Comparison of ENCODE assay signal across 23 cellular contexts in genomic region chr12:14765398-14765797, GRCh38. TPM values are rescaled to one million over a fixed set of nuclear protein-coding genes. Genes with fewer than 3 reads are reported as not detected.
DNase-seq lines count a peak whose midpoint lies in the region; ATAC-seq, FAIRE-seq and TF ChIP-seq lines count a peak whose summit lies in the region.
"Had no signal": no experiment of that assay in that cellular context is flagged by ENCODE, and none has a peak within 500 bp of the region (broad histone marks: within the 10 kb centered on the region; RNA-seq: fewer than 3 reads in every experiment).

No MANE protein-coding gene starts in this region.

- H3K4me2 ChIP-seq in H1 (ENCODE audit: insufficient read depth in 1 of 2, low read depth in 2 of 2, low read length in 2 of 2), result no peak overlapping the region
- H3K4me2 ChIP-seq: GM23338 had no signal

- no peaks in the 10 kb centered on the region for H3K79me1 ChIP-seq in H1 (ENCODE audit: low read depth, low read length)

- no peak overlapping the region for H2AK5ac ChIP-seq in H1 (ENCODE audit: low read depth, low read length)

- 87% methylated on average over 2 of the region's 2 CpGs; no CpG with 5 or more reads in 1 of the 2 experiments for WGBS in H1 (ENCODE audit: extremely low coverage in 1 of 2, insufficient coverage in 1 of 2, insufficient read length in 1 of 2, insufficient replicate concordance in 2 of 2, low coverage in 1 of 2, low lambda C conversion rate in 2 of 2, missing lambda C conversion rate in 1 of 2), 2 experiments

- CTCF ChIA-PET in WTC11 (lab: Charles Lee) (no interaction called here), H1 (lab: Charles Lee; ENCODE audit: partially characterized antibody) (interaction anchor here (0.6 to 1.9 kb wide), 4 partner anchors 10 to 417 kb away, joined by 3 to 6 read pairs (median 4); no protein-coding TSS in a partner anchor)

- H4K5ac ChIP-seq in H1 (ENCODE audit: insufficient read length, low read depth, low read length), result no peak overlapping the region

- no peak overlapping the region for H2BK15ac ChIP-seq in H1 (ENCODE audit: low read length)

- peak overlapping the region; percentile 80 for H3K27ac Mint-ChIP-seq in activated T-cell treated with anti-CD3 and anti-CD28 coated beads, Interleukin-2, amount 50 U/mL, for 72 hours
- 0 out of 2 replicates have a peak overlapping the region, but pooled peaks have one; percentile 76 for H3K27ac Mint-ChIP-seq in WTC11

- H3K36me3 Mint-ChIP-seq in activated T-cell treated with anti-CD3 and anti-CD28 coated beads, Interleukin-2, amount 50 U/mL, for 72 hours (ENCODE audit: insufficient read depth in 2 of 2), result peaks cover 30 to 51% of the 10 kb centered on the region in 2 donors
- peaks cover 53% of the 10 kb centered on the region for H3K36me3 Mint-ChIP-seq in WTC11

- no peaks in the 10 kb centered on the region for H3K27me3 Mint-ChIP-seq in activated T-cell treated with anti-CD3 and anti-CD28 coated beads, Interleukin-2, amount 50 U/mL, for 72 hours (ENCODE audit: low read depth)
- no peaks in the 10 kb centered on the region; the same call in 1 of the 2 replicates for H3K27me3 Mint-ChIP-seq in WTC11 (ENCODE audit: low read depth)
- H3K27me3 Mint-ChIP-seq: CD4-positive, alpha-beta memory T cell; IgD-negative memory B cell had no signal

- H3K9me3 ChIP-seq in H1 (ENCODE audit: insufficient read depth in 2 of 2, low read depth in 1 of 2, low read length in 1 of 2) (peaks cover 0 to 3% of the 10 kb centered on the region in 2 experiments; a peak in 1 of 4 replicates), tibial artery (peaks cover 0 to 8% (median 0%) of the 10 kb centered on the region in 3 donors)
- H3K9me3 ChIP-seq: BE2C had no signal

- H3K79me2 ChIP-seq in H1 (ENCODE audit: control insufficient read depth in 1 of 2, insufficient read depth in 2 of 2, low read length in 2 of 2), result peaks cover 0 to 38% of the 10 kb centered on the region in 2 experiments; a peak in 2 of 4 replicates

- peaks cover 39% of the 10 kb centered on the region for H3K4me1 Mint-ChIP-seq in activated T-cell treated with anti-CD3 and anti-CD28 coated beads, Interleukin-2, amount 50 U/mL, for 72 hours (ENCODE audit: low read depth)
- H3K4me1 Mint-ChIP-seq in WTC11, result peaks cover 27% of the 10 kb centered on the region

- H3K18ac ChIP-seq in H1 (ENCODE audit: extremely low read depth, low read length), result no peak overlapping the region

- no peak overlapping the region for H4K91ac ChIP-seq in H1 (replicated peaks; ENCODE audit: insufficient read length, low read length)

- H3K9me3 Mint-ChIP-seq in activated T-cell treated with anti-CD3 and anti-CD28 coated beads, Interleukin-2, amount 50 U/mL, for 72 hours, result peaks cover 9% of the 10 kb centered on the region in 2 donors
- H3K9me3 Mint-ChIP-seq in WTC11, result peaks cover 34% of the 10 kb centered on the region

- H4K8ac ChIP-seq in H1 (ENCODE audit: extremely low read depth, insufficient read depth, low read length), result no peak overlapping the region

- no peak overlapping the region for H3K4me3 Mint-ChIP-seq in activated T-cell treated with anti-CD3 and anti-CD28 coated beads, Interleukin-2, amount 50 U/mL, for 72 hours
- H3K4me3 Mint-ChIP-seq in WTC11, result no peak overlapping the region
- H3K4me3 Mint-ChIP-seq: GM23338 had no signal

- H3K23ac ChIP-seq in H1 (ENCODE audit: insufficient read length), result no peak overlapping the region

- intact Hi-C loops in tibial artery (cut with DNase I; ENCODE audit: low total_unique reads), result no loop called here

- POLR2A ChIA-PET in WTC11 (lab: Charles Lee) (no interaction called here), H1 (lab: Charles Lee; ENCODE audit: partially characterized antibody) (interaction anchor here (2.1 to 2.6 kb wide), 2 partner anchors 9 to 38 kb away, joined by 5 to 12 read pairs; partner anchors contain the start of genes C12orf60 and WBP11)

- H3K56ac ChIP-seq in H1 (replicated peaks; ENCODE audit: insufficient read length, low read depth, low read length), result no peak overlapping the region

- H3K9ac ChIP-seq in H1 (replicated peaks in 1 of 4; ENCODE audit: extremely low read depth in 1 of 4, low read depth in 3 of 4, low read length in 3 of 4), result no peak overlapping the region

- TF ChIP-seq CTCF in WTC11 (IDR thresholded peaks at IDR 0.05) (no peak), H1 (IDR thresholded peaks at IDR 0.05; ENCODE audit: control extremely low read depth in 1 of 3, insufficient read depth in 1 of 3, low read depth in 1 of 3, low read length in 3 of 3) (no peak), tibial artery (IDR thresholded peaks at IDR 0.05) (no peak), GM13977 (IDR thresholded peaks at IDR 0.05; ENCODE audit: extremely low read depth, insufficient read depth, missing control alignments) (no peak)

- no peak overlapping the region for H2BK20ac ChIP-seq in H1 (ENCODE audit: low read length)

- ATAC-seq in activated T-cell treated with anti-CD3 and anti-CD28 coated beads, Interleukin-2, amount 50 U/mL, for 72 hours (replicated peaks in 1 of 2), result no peak
- ATAC-seq in WTC11, result no peak
- no peak for ATAC-seq in GM19455 (IDR thresholded peaks at IDR 0.05; ENCODE audit: unreplicated experiment)
- ATAC-seq: GM23338, HCT116, HepG2 had no signal

- DNase-seq in activated T-cell treated with anti-CD3 and anti-CD28 coated beads, Interleukin-2, amount 50 U/mL, for 72 hours, result no peak
- no peak for DNase-seq in activated T-cell treated with anti-CD3 and anti-CD28 coated beads, Interleukin-2, amount 50 U/mL, for 48 hours
- DNase-seq in WTC11 (ENCODE audit: low spot score) (no peak), H1 (ENCODE audit: low read depth in 1 of 2, low spot score in 2 of 2) (no peak), NCI-H2196 (lab: John Stamatoyannopoulos, UW; ENCODE audit: unreplicated experiment) (no peak), tibial artery (no peak), GM13977 (ENCODE audit: low spot score) (no peak)
- DNase-seq: ACHN; BE2C; C1 segment of cervical spinal cord; CD4-positive, alpha-beta memory T cell; DMS153; DMS79; GDM1; H7; KBM-7 had no signal

- in situ Hi-C loops in GM13977 (cut with MboI; ENCODE audit: low pct_unique_long_range_greater_than_20kb, low sequenced_read_pairs, unreplicated experiment), result no loop called here

- H3K4me3 ChIP-seq in H1 (ENCODE audit: extremely low read depth in 1 of 4, insufficient read depth in 2 of 4, low read depth in 3 of 4, low read length in 4 of 4) (no peak overlapping the region), tibial artery (no peak overlapping the region)
- H3K4me3 ChIP-seq: GM23338 had no signal

- H3K36me3 ChIP-seq in H1 (ENCODE audit: control insufficient read depth in 2 of 4, insufficient read depth in 4 of 4, low read length in 3 of 4), result peaks cover 0 to 5% (median under 1%) of the 10 kb centered on the region in 4 experiments; a peak in 1 of 8 replicates
- peaks cover 5 to 19% (median 9%) of the 10 kb centered on the region in 3 donors for H3K36me3 ChIP-seq in tibial artery
- H3K36me3 ChIP-seq: BE2C had no signal

- no peaks in the 10 kb centered on the region for H3K23me2 ChIP-seq in H1 (ENCODE audit: low read depth, low read length)

- H3K14ac ChIP-seq in H1 (ENCODE audit: insufficient read length), result no peak overlapping the region

- H4K20me1 ChIP-seq in H1 (replicated peaks in 1 of 2; ENCODE audit: control insufficient read depth in 1 of 2, insufficient read depth in 2 of 2, low read length in 2 of 2), result peaks cover 0 to 2% of the 10 kb centered on the region in 2 experiments

- H3K4me1 ChIP-seq in H1 (replicated peaks in 1 of 4; ENCODE audit: control insufficient read depth in 3 of 4, insufficient read depth in 4 of 4, low read length in 3 of 4) (no peaks in the 10 kb centered on the region; a peak in 2 of 7 replicates), tibial artery (peaks cover 0 to 22% (median 4%) of the 10 kb centered on the region in 4 donors)
- H3K4me1 ChIP-seq: BE2C had no signal

- TF ChIP-seq POLR2A in H1 (IDR thresholded peaks at IDR 0.05; ENCODE audit: control extremely low read depth in 1 of 2, low read depth in 2 of 2, low read length in 2 of 2), result no peak

- no peaks in the 10 kb centered on the region for H3K27me3 ChIP-seq in H1 (replicated peaks in 1 of 4; ENCODE audit: control insufficient read depth in 3 of 4, extremely low read depth in 1 of 4, insufficient read depth in 3 of 4, low read length in 3 of 4)
- no peaks in the 10 kb centered on the region for H3K27me3 ChIP-seq in tibial artery
- H3K27me3 ChIP-seq: BE2C had no signal

- no peak for FAIRE-seq in H1 (lab: Jason Lieb, UNC)
- FAIRE-seq: GM19239, HepG2 had no signal

- no peak overlapping the region for H2AFZ ChIP-seq in H1 (ENCODE audit: low read length)
- H2AFZ ChIP-seq: GM23338 had no signal

- H3K4ac ChIP-seq in H1 (replicated peaks; ENCODE audit: insufficient read length, low read depth, low read length), result no peak overlapping the region

- no peak overlapping the region for H2BK12ac ChIP-seq in H1 (ENCODE audit: low read depth, low read length)

- no peak overlapping the region for H3K27ac ChIP-seq in H1 (ENCODE audit: low read depth, low read length)
- H3K27ac ChIP-seq in tibial artery, result no peak overlapping the region

- TF ChIP-seq EP300 in H1 (IDR thresholded peaks at IDR 0.05; ENCODE audit: borderline replicate concordance in 1 of 2, low read depth in 2 of 2, low read length in 2 of 2), result no peak

- H2BK120ac ChIP-seq in H1 (replicated peaks; ENCODE audit: low read depth, low read length), result no peak overlapping the region

- no peak for TF ChIP-seq RAD21 in H1 (IDR thresholded peaks at IDR 0.05 in 1 of 2, conservative IDR thresholded peaks at IDR 0.05 in 1 of 2; ENCODE audit: low read depth in 2 of 2, low read length in 2 of 2)

- no peak overlapping the region for H2BK5ac ChIP-seq in H1 (ENCODE audit: low read depth, low read length)

RNA-seq across cellular contexts. Expression of gene WBP11, which starts 37.9 kb away (rescaled TPM):
- 100 to 1,000 TPM; 104 to 111 TPM for total RNA-seq in activated T-cell treated with anti-CD3 and anti-CD28 coated beads, Interleukin-2, amount 50 U/mL, for 72 hours
- total RNA-seq in WTC11 (2021), result 98.4 to 111 TPM (median 102 TPM) in 3 replicates
- 122 and 134 TPM in 2 replicates for total RNA-seq in H1 (2021; fragmentation: NEBNext Ultra II Directional; extraction: Animal tissue kit (Norgen Biotek cat#: 25700))
- 22.1 and 24.0 TPM in 2 replicates for polyA plus RNA-seq in H1 (2011; rRNA removed)
- polyA plus RNA-seq in H1 (2011; cell fraction: cytosol; rRNA removed), result 13.6 TPM
- polyA plus RNA-seq in H1 (2011; cell fraction: nucleus; rRNA removed), result 19.4 TPM
- polyA plus RNA-seq in H1 (2012, experiment 1 of 2), result 48.7 to 91.9 TPM (median 53.8 TPM) in 4 replicates
- polyA plus RNA-seq in H1 (2012, experiment 2 of 2), result 29.8 TPM
- polyA plus RNA-seq in H1 (2013, experiment 1 of 2), result 86.1 TPM
- 94.0 TPM for polyA plus RNA-seq in H1 (2013, experiment 2 of 2)
- polyA minus RNA-seq in H1 (2011; rRNA and poly(A)+ RNA removed), result 17.5 and 18.9 TPM in 2 replicates
- polyA minus RNA-seq in H1 (2011; cell fraction: cytosol; rRNA and poly(A)+ RNA removed), result 24.6 TPM
- 23.2 TPM for polyA minus RNA-seq in H1 (2011; cell fraction: nucleus; rRNA and poly(A)+ RNA removed)

RNA-seq across cellular contexts. Expression of gene C12orf60, which starts 38.1 kb away (rescaled TPM):
- 1 to 10 TPM; 2.4 to 5.1 TPM for total RNA-seq in activated T-cell treated with anti-CD3 and anti-CD28 coated beads, Interleukin-2, amount 50 U/mL, for 72 hours
- 1.3 to 2.0 TPM (median 1.8 TPM) in 3 replicates for total RNA-seq in WTC11 (2021)
- total RNA-seq in H1 (2021; fragmentation: NEBNext Ultra II Directional; extraction: Animal tissue kit (Norgen Biotek cat#: 25700)), result 1.2 and 1.5 TPM in 2 replicates
- polyA plus RNA-seq in H1 (2011; rRNA removed), result 0.91 and 1.2 TPM in 2 replicates
- polyA plus RNA-seq in H1 (2011; cell fraction: cytosol; rRNA removed), result 1.2 TPM
- 1.4 TPM for polyA plus RNA-seq in H1 (2011; cell fraction: nucleus; rRNA removed)
- polyA plus RNA-seq in H1 (2012, experiment 1 of 2), result 0.55 to 1.5 TPM (median 0.97 TPM) in 4 replicates
- 0.56 TPM for polyA plus RNA-seq in H1 (2012, experiment 2 of 2)
- polyA plus RNA-seq in H1 (2013, experiment 1 of 2), result 1.8 TPM
- 1.6 TPM for polyA plus RNA-seq in H1 (2013, experiment 2 of 2)
- polyA minus RNA-seq in H1 (2011; rRNA and poly(A)+ RNA removed), result 0.88 and 1.0 TPM in 2 replicates
- polyA minus RNA-seq in H1 (2011; cell fraction: cytosol; rRNA and poly(A)+ RNA removed), result 1.1 TPM
- 2.7 TPM for polyA minus RNA-seq in H1 (2011; cell fraction: nucleus; rRNA and poly(A)+ RNA removed)

RNA-seq across cellular contexts. Expression of gene SMCO3, which starts 48.6 kb away (rescaled TPM):
- total RNA-seq in activated T-cell treated with anti-CD3 and anti-CD28 coated beads, Interleukin-2, amount 50 U/mL, for 72 hours, result not detected
- not detected in 3 replicates for total RNA-seq in WTC11 (2021)
- not detected in 2 replicates for total RNA-seq in H1 (2021; fragmentation: NEBNext Ultra II Directional; extraction: Animal tissue kit (Norgen Biotek cat#: 25700))
- polyA plus RNA-seq in H1 (2011; rRNA removed), result not detected in 2 replicates
- not detected for polyA plus RNA-seq in H1 (2011; cell fraction: cytosol; rRNA removed)
- polyA plus RNA-seq in H1 (2011; cell fraction: nucleus; rRNA removed), result not detected
- 0.08 TPM in 1 of 4 replicates, not detected in the others for polyA plus RNA-seq in H1 (2012, experiment 1 of 2)
- polyA plus RNA-seq in H1 (2012, experiment 2 of 2), result not detected
- not detected for polyA plus RNA-seq in H1 (2013, experiment 1 of 2)
- not detected for polyA plus RNA-seq in H1 (2013, experiment 2 of 2)
- not detected in 2 replicates for polyA minus RNA-seq in H1 (2011; rRNA and poly(A)+ RNA removed)
- polyA minus RNA-seq in H1 (2011; cell fraction: cytosol; rRNA and poly(A)+ RNA removed), result not detected
- polyA minus RNA-seq in H1 (2011; cell fraction: nucleus; rRNA and poly(A)+ RNA removed), result not detected
- total RNA-seq: A172; CD4-positive, alpha-beta memory T cell; GM23338; H7 had no signal
- polyA plus RNA-seq: IgD-negative memory B cell had no signal
